In genomic region chr5:2288466-2288865, GRCh38 we compare ENCODE assay signal across 35 cellular contexts.
DNase-seq lines count a peak whose midpoint lies in the region; ATAC-seq and TF ChIP-seq lines count a peak whose summit lies in the region.
"Had no signal": no experiment of that assay in that cellular context is flagged by ENCODE, and none has a peak within 500 bp of the region (broad histone marks: within the 10 kb centered on the region; RNA-seq: fewer than 3 reads in every experiment).

No MANE protein-coding gene starts in this region.

- no peak for TF ChIP-seq EP300 in sigmoid colon (IDR thresholded peaks at IDR 0.05)

- 89 to 94% methylated on average over 11 of the region's 11 CpGs for WGBS in sigmoid colon, 2 donors

- H3K4me3 ChIP-seq in sigmoid colon = no peak overlapping the region
- H3K4me3 ChIP-seq: A549; BLaER1; BLaER1 treated with 17β-estradiol and CSF1 and Interleukin-3, amounts not matched to agents 10 nM and 100 nM had no signal

- H3K27me3 Mint-ChIP-seq in neural crest cell (ENCODE audit: low read depth) = no peaks in the 10 kb centered on the region
- H3K27me3 Mint-ChIP-seq: B cell; CD4-positive, alpha-beta T cell; CD4-positive, CD25-positive, alpha-beta regulatory T cell had no signal

- intact Hi-C loops in posterior vena cava (cut with DNase I) (no loop called here), sigmoid colon (cut with DNase I) (no loop called here)

- no peak overlapping the region for H3K4me3 Mint-ChIP-seq in neural crest cell
- H3K4me3 Mint-ChIP-seq: B cell; CD14-positive monocyte; CD4-positive, alpha-beta memory T cell; CD4-positive, alpha-beta T cell; CD4-positive, CD25-positive, alpha-beta regulatory T cell; CD8-positive, alpha-beta memory T cell; CD8-positive, alpha-beta T cell had no signal

- peaks cover 7% of the 10 kb centered on the region for H3K9me3 Mint-ChIP-seq in neural crest cell
- H3K9me3 Mint-ChIP-seq: CD4-positive, alpha-beta T cell; CD4-positive, CD25-positive, alpha-beta regulatory T cell; CD8-positive, alpha-beta memory T cell; CD8-positive, alpha-beta T cell had no signal

- peaks cover 3% of the 10 kb centered on the region for H3K4me1 Mint-ChIP-seq in neural crest cell
- H3K4me1 Mint-ChIP-seq: B cell; CD14-positive monocyte; CD4-positive, alpha-beta memory T cell; CD4-positive, CD25-positive, alpha-beta regulatory T cell; CD8-positive, alpha-beta memory T cell had no signal

- no peak for TF ChIP-seq POLR2A in sigmoid colon (IDR thresholded peaks at IDR 0.05)

- no peaks in the 10 kb centered on the region for H3K27me3 ChIP-seq in sigmoid colon
- H3K27me3 ChIP-seq: BE2C; BLaER1; BLaER1 treated with 17β-estradiol and CSF1 and Interleukin-3, amounts not matched to agents 10 nM and 100 nM had no signal

- H3K27ac Mint-ChIP-seq in neural crest cell (ENCODE audit: unreplicated experiment) = peak overlapping the region; percentile 50
- H3K27ac Mint-ChIP-seq: B cell; CD14-positive monocyte; CD4-positive, alpha-beta memory T cell; CD4-positive, alpha-beta T cell; CD4-positive, CD25-positive, alpha-beta regulatory T cell; CD8-positive, alpha-beta memory T cell; CD8-positive, alpha-beta T cell had no signal

- TF ChIP-seq CTCF in neural crest cell (conservative IDR thresholded peaks at IDR 0.05) (no peak), sigmoid colon (IDR thresholded peaks at IDR 0.05) (no peak)

- ATAC-seq in HG03025 (IDR thresholded peaks at IDR 0.05; ENCODE audit: low FRiP score, unreplicated experiment) (no peak), GM18511 (IDR thresholded peaks at IDR 0.05; ENCODE audit: unreplicated experiment) (no peak), HG03108 (IDR thresholded peaks at IDR 0.05; ENCODE audit: unreplicated experiment) (no peak)
- ATAC-seq: A549; CD8-positive, alpha-beta T cell had no signal

- H3K9me3 ChIP-seq in sigmoid colon = no peaks in the 10 kb centered on the region
- H3K9me3 ChIP-seq: A549, Caco-2 had no signal

- peak; percentile 75 for DNase-seq in mesenteric fat pad (ENCODE audit: low spot score)
- no peak for DNase-seq in neural crest cell (ENCODE audit: low read depth, low spot score)
- DNase-seq in posterior vena cava (ENCODE audit: low spot score) = peak; percentile 71
- peak; percentile 49 for DNase-seq in sigmoid colon
- DNase-seq in hypothalamus (lab: John Stamatoyannopoulos, UW) = no peak
- DNase-seq: 8988T; ACHN; AML-193; BE2C; C1 segment of cervical spinal cord; Caco-2; Calu3; CD4-positive, alpha-beta memory T cell; CD4-positive, alpha-beta T cell; CD4-positive, CD25-positive, alpha-beta regulatory T cell; CD8-positive, alpha-beta memory T cell; CD8-positive, alpha-beta T cell; COR-L47; DMS 273 treated with DMSO at 0.1 percent for 48 hours; DMS153; DMS53; DMS79; DMS79 treated with DMSO at 0.1 percent for 48 hours; DND-41; EL had no signal

- no peaks in the 10 kb centered on the region for H3K36me3 Mint-ChIP-seq in neural crest cell (ENCODE audit: low read depth)
- H3K36me3 Mint-ChIP-seq: CD14-positive monocyte; CD4-positive, alpha-beta memory T cell; CD4-positive, CD25-positive, alpha-beta regulatory T cell; CD8-positive, alpha-beta memory T cell; CD8-positive, alpha-beta T cell had no signal

- no peaks in the 10 kb centered on the region for H3K4me1 ChIP-seq in sigmoid colon
- H3K4me1 ChIP-seq: A549; BE2C; BLaER1; BLaER1 treated with 17β-estradiol and CSF1 and Interleukin-3, amounts not matched to agents 10 nM and 100 nM; Caco-2 had no signal

- H3K27ac ChIP-seq in sigmoid colon = no peak overlapping the region
- H3K27ac ChIP-seq: 22Rv1; A549; BLaER1; BLaER1 treated with 17β-estradiol and CSF1 and Interleukin-3, amounts not matched to agents 10 nM and 100 nM; C4-2B had no signal

- H3K36me3 ChIP-seq in sigmoid colon = no peaks in the 10 kb centered on the region
- H3K36me3 ChIP-seq: BE2C; BLaER1; BLaER1 treated with 17β-estradiol and CSF1 and Interleukin-3, amounts not matched to agents 10 nM and 100 nM had no signal

Comparison
In these comparisons a context has a peak if more than half of its experiments do, and no peak if none do; other contexts are left out.
1. DNase-seq: peak in mesenteric fat pad (single experiment), posterior vena cava (single experiment) and sigmoid colon (single experiment); none in neural crest cell (single experiment) and hypothalamus (0 of 51).